Comparison of ENCODE assay signal across 24 cellular contexts in the genomic region with DNA sequence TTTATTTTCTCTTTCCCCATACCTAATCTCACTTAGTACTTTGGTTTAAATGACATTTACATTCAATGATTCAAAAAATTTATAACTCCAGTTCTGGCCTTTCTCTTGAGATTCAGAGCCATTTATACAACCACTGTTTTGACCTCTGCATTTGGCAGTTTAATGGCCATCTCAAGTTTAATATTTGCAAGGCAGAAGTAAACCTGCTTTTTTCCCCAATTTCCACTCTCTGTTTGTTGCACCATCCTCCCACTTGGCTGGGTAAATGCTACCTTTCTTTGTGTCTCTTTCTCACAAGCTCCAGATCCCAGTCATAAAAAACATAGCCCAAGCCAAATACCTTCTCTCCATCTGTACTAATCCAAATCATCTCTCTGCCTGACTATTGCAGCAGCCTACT.
DNase-seq lines count a peak whose midpoint lies in the region; ATAC-seq and TF ChIP-seq lines count a peak whose summit lies in the region.
"Had no signal": no experiment of that assay in that cellular context is flagged by ENCODE, and none has a peak within 500 bp of the region (broad histone marks: within the 10 kb centered on the region; RNA-seq: fewer than 3 reads in every experiment).

No MANE protein-coding gene starts in this region.

- H3K27me3 ChIP-seq in Karpas-422 (ENCODE audit: low read length) (no peaks in the 10 kb centered on the region), muscle layer of colon (ENCODE audit: control insufficient read depth in 1 of 2, insufficient read depth in 2 of 2, low read length in 2 of 2) (no peaks in the 10 kb centered on the region), sigmoid colon (no peaks in the 10 kb centered on the region)
- H3K27me3 ChIP-seq: BE2C, BLaER1 had no signal

- H3K9me2 ChIP-seq in Karpas-422 (replicated peaks; ENCODE audit: insufficient read depth, low read length) (no peaks in the 10 kb centered on the region), OCI-LY7 (ENCODE audit: insufficient read depth, low read length) (no peaks in the 10 kb centered on the region)

- H4K20me1 ChIP-seq in Karpas-422 (ENCODE audit: insufficient read depth, low read depth, low read length) (no peaks in the 10 kb centered on the region), OCI-LY7 (ENCODE audit: insufficient read depth, low read length) (no peaks in the 10 kb centered on the region)
- H4K20me1 ChIP-seq: BLaER1 had no signal

- no peak for DNase-seq in Karpas-422
- DNase-seq in OCI-LY7 (ENCODE audit: low spot score): no peak
- no peak for DNase-seq in sigmoid colon
- no peak for DNase-seq in mucosa of descending colon
- DNase-seq in HEK293T (ENCODE audit: extremely low spot score): no peak
- no peak for DNase-seq in left cardiac atrium
- DNase-seq: 8988T; ACHN; BE2C; C1 segment of cervical spinal cord; CD4-positive, alpha-beta memory T cell; CD4-positive, CD25-positive, alpha-beta regulatory T cell; CD8-positive, alpha-beta memory T cell; COR-L47; DMS 273 treated with DMSO at 0.1 percent for 48 hours; DMS153; DMS79; DND-41; EL; GDM1 had no signal

- H3K4me2 ChIP-seq in Karpas-422 (ENCODE audit: low read depth, low read length, poor library complexity, severe bottlenecking) (peak overlapping the region; percentile 72), OCI-LY7 (ENCODE audit: low read length) (peak overlapping the region; percentile 61)
- H3K4me2 ChIP-seq: BLaER1 had no signal

- H3K4me1 ChIP-seq in Karpas-422 (ENCODE audit: low read length) (peaks cover 65% of the 10 kb centered on the region), OCI-LY7 (ENCODE audit: insufficient read depth, low read length, poor library complexity, severe bottlenecking) (peaks cover 53% of the 10 kb centered on the region), muscle layer of colon (ENCODE audit: insufficient read depth, low read length) (peaks cover 25% of the 10 kb centered on the region), sigmoid colon (peaks cover 0 to 31% (median 17%) of the 10 kb centered on the region in 4 donors), mucosa of descending colon (ENCODE audit: low read depth) (no peaks in the 10 kb centered on the region)
- H3K4me1 ChIP-seq: BE2C, BLaER1 had no signal

- H3K9me3 ChIP-seq in Karpas-422 (ENCODE audit: low read length): 0 out of 2 replicates have a peak, but pooled peaks cover 4% of the 10 kb centered on the region
- H3K9me3 ChIP-seq in OCI-LY7 (ENCODE audit: low read length): peaks cover 19% of the 10 kb centered on the region
- H3K9me3 ChIP-seq in muscle layer of colon (ENCODE audit: low read length): no peaks in the 10 kb centered on the region
- peaks cover 0 to 3% (median 0%) of the 10 kb centered on the region in 4 donors for H3K9me3 ChIP-seq in sigmoid colon
- H3K9me3 ChIP-seq in mucosa of descending colon: no peaks in the 10 kb centered on the region
- H3K9me3 ChIP-seq: BE2C, BLaER1 had no signal

- H3K36me3 ChIP-seq in Karpas-422 (ENCODE audit: insufficient read depth, low read length) (peaks cover 2% of the 10 kb centered on the region; the same call in 1 of the 2 replicates), OCI-LY7 (ENCODE audit: insufficient read depth, low read length) (peaks cover 20% of the 10 kb centered on the region), muscle layer of colon (ENCODE audit: insufficient read depth, low read length) (no peaks in the 10 kb centered on the region), sigmoid colon (no peaks in the 10 kb centered on the region), mucosa of descending colon (ENCODE audit: low read depth) (no peaks in the 10 kb centered on the region)
- H3K36me3 ChIP-seq: BE2C, BLaER1 had no signal

- no peaks in the 10 kb centered on the region for H3K79me2 ChIP-seq in Karpas-422 (ENCODE audit: low read length)
- H3K79me2 ChIP-seq in OCI-LY7 (ENCODE audit: insufficient read depth, low read depth, low read length): no peaks in the 10 kb centered on the region

- peak overlapping the region; percentile 62 for H3K4me3 ChIP-seq in Karpas-422 (ENCODE audit: low read length)
- H3K4me3 ChIP-seq in OCI-LY7 (ENCODE audit: low read depth, low read length, poor library complexity, severe bottlenecking): peak overlapping the region; percentile 51
- H3K4me3 ChIP-seq in muscle layer of colon (ENCODE audit: low read depth in 1 of 2, low read length in 2 of 2): peak overlapping the region in 1 of 2 donors; percentile 30
- H3K4me3 ChIP-seq in sigmoid colon: no peak overlapping the region
- H3K4me3 ChIP-seq in mucosa of descending colon: no peak overlapping the region
- H3K4me3 ChIP-seq: BLaER1, GM12878 had no signal

- POLR2A ChIA-PET in OCI-LY7 (lab: Charles Lee): interaction anchor here (0.6 to 2.0 kb wide), 13 partner anchors 11 to 830 kb away, joined by 3 to 7 read pairs (median 3); no protein-coding TSS in a partner anchor
- POLR2A ChIA-PET in HEK293T (lab: Yijun Ruan, JAX): no interaction called here

- ATAC-seq in mucosa of descending colon: no peak
- no peak for ATAC-seq in GM21619 (IDR thresholded peaks at IDR 0.05; ENCODE audit: unreplicated experiment)
- ATAC-seq in left cardiac atrium: no peak

- H3K27ac ChIP-seq in Karpas-422 (ENCODE audit: low read length) (peak overlapping the region; percentile 99), OCI-LY7 (ENCODE audit: low read depth, low read length, poor library complexity, severe bottlenecking) (peak overlapping the region; percentile 89), muscle layer of colon (ENCODE audit: low read depth, low read length) (peak overlapping the region; percentile 27), sigmoid colon (peak overlapping the region in 3 of 4 donors; percentile 51 to 68 (median 67))
- H3K27ac ChIP-seq: BLaER1 had no signal

- intact Hi-C loops in OCI-LY7 (cut with micrococcal nuclease; ENCODE audit: unreplicated experiment): loop anchor here (5.0 kb wide), 3 partner anchors 320 to 490 kb away; no protein-coding TSS in a partner anchor
- intact Hi-C loops in sigmoid colon (cut with DNase I): loop anchor here (5.0 to 10.0 kb wide), 2 partner anchors 260 to 572 kb away; a partner anchor contains a TSS
- intact Hi-C loops in mucosa of descending colon (cut with DNase I, micrococcal nuclease): no loop called here
- intact Hi-C loops in left cardiac atrium (cut with DNase I): no loop called here

- no peak overlapping the region for H2AFZ ChIP-seq in Karpas-422 (ENCODE audit: low read length)
- peak overlapping the region; percentile 32; the same call in 1 of the 2 replicates for H2AFZ ChIP-seq in OCI-LY7 (ENCODE audit: low read length)

- no peak for TF ChIP-seq POLR2A in sigmoid colon (IDR thresholded peaks at IDR 0.05)

- BruUV-seq in OCI-LY7 (replicated peaks; lab: Mats Ljungman, UMichigan): no TSS peak

- peak overlapping the region; percentile 76 for H3K9ac ChIP-seq in Karpas-422 (ENCODE audit: low read length)
- H3K9ac ChIP-seq in muscle layer of colon (ENCODE audit: low read length): no peak overlapping the region
- H3K9ac ChIP-seq: BLaER1 had no signal

- CTCF ChIA-PET in OCI-LY7 (lab: Charles Lee; ENCODE audit: unreplicated experiment) (interaction anchor here (1.5 kb wide), 1 partner anchor 60 kb away, joined by 3 read pairs; no protein-coding TSS in a partner anchor), HEK293T (lab: Yijun Ruan, JAX) (no interaction called here)

- TF ChIP-seq EP300 in sigmoid colon (IDR thresholded peaks at IDR 0.05): peak in 1 of 4 donors; percentile 12

- TF ChIP-seq CTCF in OCI-LY7 (conservative IDR thresholded peaks at IDR 0.05; ENCODE audit: low read length) (no peak), sigmoid colon (IDR thresholded peaks at IDR 0.05) (no peak), mucosa of descending colon (IDR thresholded peaks at IDR 0.05) (no peak)

TF ChIP-seq in HEK293T, 16 proteins besides CTCF, POLR2A, EP300 and RAD21:
- no peak for TF ChIP-seq LEF1 (IDR thresholded peaks at IDR 0.05; ENCODE audit: borderline replicate concordance)
- TF ChIP-seq ARNT (IDR thresholded peaks at IDR 0.05): no peak
- no peak for TF ChIP-seq FOXA1 (IDR thresholded peaks at IDR 0.05)
- TF ChIP-seq NFRKB (IDR thresholded peaks at IDR 0.05): no peak
- TF ChIP-seq, protein P1, sequence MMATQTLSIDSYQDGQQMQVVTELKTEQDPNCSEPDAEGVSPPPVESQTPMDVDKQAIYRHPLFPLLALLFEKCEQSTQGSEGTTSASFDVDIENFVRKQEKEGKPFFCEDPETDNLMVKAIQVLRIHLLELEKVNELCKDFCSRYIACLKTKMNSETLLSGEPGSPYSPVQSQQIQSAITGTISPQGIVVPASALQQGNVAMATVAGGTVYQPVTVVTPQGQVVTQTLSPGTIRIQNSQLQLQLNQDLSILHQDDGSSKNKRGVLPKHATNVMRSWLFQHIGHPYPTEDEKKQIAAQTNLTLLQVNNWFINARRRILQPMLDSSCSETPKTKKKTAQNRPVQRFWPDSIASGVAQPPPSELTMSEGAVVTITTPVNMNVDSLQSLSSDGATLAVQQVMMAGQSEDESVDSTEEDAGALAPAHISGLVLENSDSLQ (IDR thresholded peaks at IDR 0.05): no peak
- no peak for TF ChIP-seq SUZ12 (IDR thresholded peaks at IDR 0.05)
- no peak for TF ChIP-seq FOXM1 (IDR thresholded peaks at IDR 0.05; ENCODE audit: borderline replicate concordance)
- TF ChIP-seq HDGF (IDR thresholded peaks at IDR 0.05; ENCODE audit: borderline replicate concordance): no peak
- no peak for TF ChIP-seq ZNF384 (IDR thresholded peaks at IDR 0.05)
- no peak for TF ChIP-seq ELF4 (IDR thresholded peaks at IDR 0.05)
- TF ChIP-seq CTBP1 (IDR thresholded peaks at IDR 0.05; ENCODE audit: borderline replicate concordance): no peak
- TF ChIP-seq BHLHE40 (IDR thresholded peaks at IDR 0.05; ENCODE audit: borderline replicate concordance): no peak
- TF ChIP-seq SP1 (IDR thresholded peaks at IDR 0.05): no peak
- no peak for TF ChIP-seq L3MBTL2 (conservative IDR thresholded peaks at IDR 0.05)
- no peak for TF ChIP-seq TARDBP (IDR thresholded peaks at IDR 0.05)
- TF ChIP-seq FOXK2 (IDR thresholded peaks at IDR 0.05): no peak

Comparison
In these comparisons a context has a peak if more than half of its experiments do, and no peak if none do; other contexts are left out.
1. H3K27ac ChIP-seq: peak in every context shown above with its lines; median percentile 99 in Karpas-422; 89 in OCI-LY7; 67 in sigmoid colon; 27 in muscle layer of colon.
2. H3K4me3 ChIP-seq: peak in Karpas-422 (single experiment) and OCI-LY7 (single experiment); none in sigmoid colon (0 of 4) and mucosa of descending colon (single experiment).
3. intact Hi-C loops: an anchor here in OCI-LY7 (5.0 kb wide) and sigmoid colon (5.0 to 10.0 kb wide); none called in mucosa of descending colon and left cardiac atrium.